ENCODE assay signal across 8 cellular contexts in the genomic region with DNA sequence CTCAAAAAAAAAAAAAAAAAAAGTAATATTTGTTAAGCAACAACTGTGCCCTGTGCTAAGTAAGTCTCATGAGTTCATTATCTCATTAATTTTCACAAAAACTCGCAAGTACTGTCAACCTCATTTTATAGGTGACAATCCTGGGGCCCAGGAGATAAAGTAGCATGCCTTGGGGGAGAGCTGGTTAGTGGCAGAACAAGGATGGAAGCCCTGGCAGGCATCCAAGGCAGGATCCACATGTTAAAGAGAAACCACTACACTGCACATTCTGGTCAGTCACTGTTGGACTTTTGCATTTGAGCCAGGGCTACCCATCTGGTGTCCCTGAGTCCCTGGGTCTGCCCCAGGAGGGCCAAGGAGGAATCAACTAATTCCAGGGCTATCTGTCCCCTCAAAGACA. TPM values are rescaled to one million over a fixed set of nuclear protein-coding genes. Genes with fewer than 3 reads are reported as not detected.
A peak's percentile ranks its signal among the peaks of the same experiment; 100 is the strongest.
DNase-seq lines count a peak whose midpoint lies in the region; TF ChIP-seq lines count a peak whose summit lies in the region.

No MANE protein-coding gene starts in this region.

- H3F3A ChIP-seq in PC-9 (ENCODE audit: insufficient read depth, low read depth), result peaks cover 50% of the 10 kb centered on the region

- H3K9me3 Mint-ChIP-seq in endodermal cell, result no peaks in the 10 kb centered on the region

- WGBS in endodermal cell (ENCODE audit: insufficient coverage in 1 of 2, insufficient read length in 1 of 2), 2 experiments, result 80 to 95% methylated on average over 1 of the region's 1 CpG

- H3K9me3 ChIP-seq in PC-9 (ENCODE audit: insufficient read depth, low read depth) (no peaks in the 10 kb centered on the region), endodermal cell (ENCODE audit: control insufficient read depth, low read length) (peaks cover 6% of the 10 kb centered on the region)

- no peak overlapping the region for H3K4me3 Mint-ChIP-seq in endodermal cell

- H3K36me3 Mint-ChIP-seq in endodermal cell (ENCODE audit: low read depth), result no peaks in the 10 kb centered on the region

- H3K79me2 ChIP-seq in PC-9 (ENCODE audit: low read depth), result no peaks in the 10 kb centered on the region

- POLR2A ChIA-PET in PC-9 (lab: Charles Lee; ENCODE audit: unreplicated experiment), result interaction anchor here (0.8 kb wide), 1 partner anchor 85 kb away, joined by 11 read pairs; no protein-coding TSS in a partner anchor

- no peak for TF ChIP-seq CTCF in PC-9 (conservative IDR thresholded peaks at IDR 0.05)
- no peak for TF ChIP-seq CTCF in endodermal cell (conservative IDR thresholded peaks at IDR 0.05)

- H3K9ac ChIP-seq in endodermal cell (ENCODE audit: extremely low read depth, low read length, poor library complexity, severe bottlenecking), result no peak overlapping the region

- DNase-seq in NCI-H748 (lab: John Stamatoyannopoulos, UW; ENCODE audit: unreplicated experiment) (peak; percentile 4), NCI-H748 treated with DMSO at 0.1 percent for 48 hours (lab: John Stamatoyannopoulos, UW) (no peak), PC-9 (peak; percentile 37 to 60), endodermal cell (peak; percentile 33), renal cortical epithelial cell (ENCODE audit: low read depth) (peak; percentile 45), cortex of kidney (lab: John Stamatoyannopoulos, UW) (no peak), NCI-H2107 (lab: John Stamatoyannopoulos, UW) (no peak), NCI-H1417 treated with DMSO at 0.1 percent for 48 hours (lab: John Stamatoyannopoulos, UW) (no peak)

- H3K4me3 ChIP-seq in PC-9 (no peak overlapping the region), endodermal cell (ENCODE audit: low read length) (no peak overlapping the region)

- no peaks in the 10 kb centered on the region for H3K9me2 ChIP-seq in PC-9 (ENCODE audit: insufficient read depth)

- intact Hi-C loops in PC-9 (cut with micrococcal nuclease; ENCODE audit: unreplicated experiment), result no loop called here

- no peaks in the 10 kb centered on the region for H3K27me3 Mint-ChIP-seq in endodermal cell (ENCODE audit: insufficient read depth)

- H3K27ac ChIP-seq in PC-9 (peak overlapping the region; percentile 17; the same call in 1 of the 2 replicates), endodermal cell (ENCODE audit: low read depth, low read length) (no peak overlapping the region)

- no peak overlapping the region for H3K27ac Mint-ChIP-seq in endodermal cell

- H3K4me2 ChIP-seq in PC-9, result no peak overlapping the region; the same call in 1 of the 2 replicates

- H3K4me1 ChIP-seq in PC-9 (replicated peaks; ENCODE audit: insufficient read depth) (peaks cover 90% of the 10 kb centered on the region), endodermal cell (ENCODE audit: control insufficient read depth, insufficient read depth, low read length) (peaks cover 10% of the 10 kb centered on the region)

- no peaks in the 10 kb centered on the region for H4K20me1 ChIP-seq in PC-9 (ENCODE audit: insufficient read depth)

- H3K27me3 ChIP-seq in PC-9 (ENCODE audit: insufficient read depth, low read depth) (no peaks in the 10 kb centered on the region), endodermal cell (ENCODE audit: control insufficient read depth, insufficient read depth, low read length, poor library complexity, severe bottlenecking) (no peaks in the 10 kb centered on the region)

- no TSS peak for BruUV-seq in PC-9 (replicated peaks; lab: Mats Ljungman, UMichigan)

- H3K36me3 ChIP-seq in PC-9 (ENCODE audit: low read depth), result no peaks in the 10 kb centered on the region
- no peaks in the 10 kb centered on the region for H3K36me3 ChIP-seq in endodermal cell (ENCODE audit: control insufficient read depth, insufficient read depth, low read length)

- H3K4me1 Mint-ChIP-seq in endodermal cell, result peaks cover 43% of the 10 kb centered on the region

- no peak overlapping the region for H2AFZ ChIP-seq in PC-9

- CTCF ChIA-PET in PC-9 (lab: Charles Lee), result no interaction called here

RNA-seq across cellular contexts. Expression of a gene that starts 54.6 kb away (rescaled TPM):
- total RNA-seq in PC-9 (2021) (31.3 and 34.3 TPM in 2 replicates), endodermal cell (100 to 1,000 TPM in 1 of 2 donors, 10 to 100 TPM in 1; 77.1 to 114 TPM), renal cortical epithelial cell (4.5 and 20.1 TPM in 2 replicates)
- 59.2 TPM for polyA plus RNA-seq in endodermal cell (2013, experiment 1 of 2)
- polyA plus RNA-seq in endodermal cell (2013, experiment 2 of 2), result 48.7 TPM

Comparison
In these comparisons a context has a peak if more than half of its experiments do, and no peak if none do; other contexts are left out.
1. DNase-seq: peak in NCI-H748 (single experiment), PC-9 (2 of 2), endodermal cell (single experiment) and renal cortical epithelial cell (single experiment); none in NCI-H748 treated with DMSO at 0.1 percent for 48 hours (single experiment), cortex of kidney (single experiment), NCI-H2107 (single experiment) and NCI-H1417 treated with DMSO at 0.1 percent for 48 hours (single experiment).